Comparison of ENCODE assay signal across 8 cellular contexts in genomic region chr16:23678430-23679273, GRCh38. TPM values are rescaled to one million over a fixed set of nuclear protein-coding genes. Genes with fewer than 3 reads are reported as not detected.
DNase-seq lines count a peak whose midpoint lies in the region; ATAC-seq and TF ChIP-seq lines count a peak whose summit lies in the region.

Gene PLK1 (plus strand): TSS chr16:23678889. CDS start chr16:23678933, 44 bp downstream.

- H4K20me1 ChIP-seq in OCI-LY7 (ENCODE audit: insufficient read depth, low read length) = no peaks in the 10 kb centered on the region

- ATAC-seq in GM21360 (IDR thresholded peaks at IDR 0.05; ENCODE audit: unreplicated experiment) = peak; percentile 78

- H3K27me3 ChIP-seq in Caco-2 (replicated peaks; ENCODE audit: control insufficient read depth, insufficient read depth, low read length) = no peaks in the 10 kb centered on the region
- no peaks in the 10 kb centered on the region for H3K27me3 ChIP-seq in HUES6 (ENCODE audit: control insufficient read depth, insufficient read depth, low read length)
- H3K27me3 ChIP-seq in muscle layer of colon (ENCODE audit: control insufficient read depth in 1 of 2, insufficient read depth in 2 of 2, low read length in 2 of 2) = no peaks in the 10 kb centered on the region

- peaks cover 5% of the 10 kb centered on the region for H3K4me1 Mint-ChIP-seq in Caco-2 (ENCODE audit: low read depth, unreplicated experiment)

- CTCF ChIA-PET in Caco-2 (lab: Charles Lee) (interaction anchor here (0.5 to 1.4 kb wide), 2 partner anchors 16 to 332 kb away, joined by 3 to 6 read pairs; no protein-coding TSS in a partner anchor), OCI-LY7 (lab: Charles Lee; ENCODE audit: unreplicated experiment) (interaction anchor here (0.6 kb wide), 2 partner anchors 10 to 15 kb away, joined by 3 read pairs; no protein-coding TSS in a partner anchor)

- H3K36me3 ChIP-seq in Caco-2 (ENCODE audit: control insufficient read depth, insufficient read depth, low read length) (peaks cover 5% of the 10 kb centered on the region), HUES6 (ENCODE audit: control insufficient read depth, insufficient read depth, low read length) (peaks cover 55% of the 10 kb centered on the region), OCI-LY7 (ENCODE audit: insufficient read depth, low read length) (peaks cover 55% of the 10 kb centered on the region), muscle layer of colon (ENCODE audit: insufficient read depth, low read length) (peaks cover 12% of the 10 kb centered on the region)

- TF ChIP-seq POLR2A in erythroblast (IDR thresholded peaks at IDR 0.05; ENCODE audit: low read length) = peak; percentile 69

- peak within 1 kb of the TSS; percentile 89 for H3K4me2 ChIP-seq in OCI-LY7 (ENCODE audit: low read length)

- BruUV-seq in Caco-2 (replicated peaks; lab: Mats Ljungman, UMichigan) (TSS peak; percentile 33), OCI-LY7 (replicated peaks; lab: Mats Ljungman, UMichigan) (no TSS peak)

- H3K27ac ChIP-seq in HUES6 (ENCODE audit: low read depth, low read length) (peak within 1 kb of the TSS; percentile 90), OCI-LY7 (ENCODE audit: low read depth, low read length, poor library complexity, severe bottlenecking) (peak within 1 kb of the TSS; percentile 69), muscle layer of colon (ENCODE audit: low read depth, low read length) (no peak within 1 kb of the TSS)

- H3K9me3 Mint-ChIP-seq in Caco-2 (ENCODE audit: unreplicated experiment) = no peaks in the 10 kb centered on the region

- peaks cover 50% of the 10 kb centered on the region for H3K36me3 Mint-ChIP-seq in Caco-2 (ENCODE audit: insufficient read depth, unreplicated experiment)

- peak within 1 kb of the TSS; percentile 98 for H3K27ac Mint-ChIP-seq in Caco-2 (ENCODE audit: unreplicated experiment)

- peak within 1 kb of the TSS; percentile 99 for H3K4me3 Mint-ChIP-seq in Caco-2 (ENCODE audit: unreplicated experiment)

- H3K9ac ChIP-seq in HUES6 (ENCODE audit: low read length) (peak within 1 kb of the TSS; percentile 98), muscle layer of colon (ENCODE audit: low read length) (no peak within 1 kb of the TSS)

- peak in 1 of 2 experiments; percentile 31 for TF ChIP-seq CTCF in Caco-2 (IDR thresholded peaks at IDR 0.05; ENCODE audit: insufficient read depth in 1 of 2, low read depth in 1 of 2, low read length in 1 of 2, severe bottlenecking in 1 of 2, unreplicated experiment in 1 of 2)
- peak; percentile 62 for TF ChIP-seq CTCF in OCI-LY7 (conservative IDR thresholded peaks at IDR 0.05; ENCODE audit: low read length)

- no peaks in the 10 kb centered on the region for H3K27me3 Mint-ChIP-seq in Caco-2 (ENCODE audit: insufficient read depth, unreplicated experiment)

- intact Hi-C loops in Caco-2 (cut with micrococcal nuclease; ENCODE audit: unreplicated experiment) = loop anchor here (5.0 kb wide), 2 partner anchors 36 to 859 kb away; partner anchors contain the start of genes DCTN5, PALB2 and RBBP6
- intact Hi-C loops in OCI-LY7 (cut with micrococcal nuclease; ENCODE audit: unreplicated experiment) = loop anchor here (1.0 to 2.0 kb wide), 2 partner anchors 38 to 121 kb away; partner anchors contain the start of genes DCTN5, EARS2, PALB2 and UBFD1

- H3K79me2 ChIP-seq in OCI-LY7 (ENCODE audit: insufficient read depth, low read depth, low read length) = peaks cover 41% of the 10 kb centered on the region

- H2AFZ ChIP-seq in OCI-LY7 (ENCODE audit: low read length) = peak within 1 kb of the TSS; percentile 71

- H3K4me3 ChIP-seq in Caco-2 (ENCODE audit: low read depth, low read length) = peak within 1 kb of the TSS; percentile 83
- peak within 1 kb of the TSS; percentile 99 for H3K4me3 ChIP-seq in HUES6 (ENCODE audit: low read depth, low read length)
- peak within 1 kb of the TSS; percentile 98 for H3K4me3 ChIP-seq in OCI-LY7 (ENCODE audit: low read depth, low read length, poor library complexity, severe bottlenecking)
- peak within 1 kb of the TSS; percentile 64 to 68 for H3K4me3 ChIP-seq in muscle layer of colon (ENCODE audit: low read depth in 1 of 2, low read length in 2 of 2)

- H3K4me1 ChIP-seq in Caco-2 (peaks cover 19% of the 10 kb centered on the region), HUES6 (ENCODE audit: control insufficient read depth, insufficient read depth, low read length) (peaks cover 14% of the 10 kb centered on the region), OCI-LY7 (ENCODE audit: insufficient read depth, low read length, poor library complexity, severe bottlenecking) (peaks cover 28% of the 10 kb centered on the region), muscle layer of colon (ENCODE audit: insufficient read depth, low read length) (peaks cover 7% of the 10 kb centered on the region)

- H3K9me3 ChIP-seq in Caco-2 (no peaks in the 10 kb centered on the region), HUES6 (ENCODE audit: control insufficient read depth, insufficient read depth, low read depth, low read length) (no peaks in the 10 kb centered on the region), OCI-LY7 (ENCODE audit: low read length) (no peaks in the 10 kb centered on the region), muscle layer of colon (ENCODE audit: low read length) (no peaks in the 10 kb centered on the region)

- POLR2A ChIA-PET in Caco-2 (lab: Charles Lee) (interaction anchor here (0.9 to 1.5 kb wide), 3 partner anchors 12 to 121 kb away, joined by 3 to 5 read pairs (median 3); partner anchors contain the start of genes EARS2 and UBFD1), OCI-LY7 (lab: Charles Lee) (interaction anchor here (1.1 to 1.6 kb wide), 2 partner anchors 12 to 27 kb away, joined by 3 to 8 read pairs; no protein-coding TSS in a partner anchor)

- peak; percentile 90 to 92 for DNase-seq in Caco-2
- peak; percentile 88 for DNase-seq in OCI-LY7 (ENCODE audit: low spot score)
- DNase-seq in activated T-cell treated with anti-CD3 and anti-CD28 coated beads for 24 hours (ENCODE audit: low read depth) = peak; percentile 68
- peak; percentile 88 to 91 for DNase-seq in erythroblast (lab: John Stamatoyannopoulos, UW)
- peak; percentile 61 for DNase-seq in stimulated activated CD8-positive, alpha-beta memory T cell treated with anti-CD3 and anti-CD28 coated beads, Interleukin-7, amount 100 ng/mL, for 24 hours (ENCODE audit: low read depth)

- H3K9me2 ChIP-seq in OCI-LY7 (ENCODE audit: insufficient read depth, low read length) = no peaks in the 10 kb centered on the region

RNA-seq across cellular contexts. Expression of gene PLK1, which starts in this region (rescaled TPM):
- total RNA-seq in Caco-2 (2022) (104 and 114 TPM in 2 replicates), OCI-LY7 (2022) (156 and 164 TPM in 2 replicates)
- 59.6 and 69.5 TPM in 2 replicates for total RNA-seq in OCI-LY7 (2014; rRNA removed; shearing (Covaris generic))
